In the genomic region with DNA sequence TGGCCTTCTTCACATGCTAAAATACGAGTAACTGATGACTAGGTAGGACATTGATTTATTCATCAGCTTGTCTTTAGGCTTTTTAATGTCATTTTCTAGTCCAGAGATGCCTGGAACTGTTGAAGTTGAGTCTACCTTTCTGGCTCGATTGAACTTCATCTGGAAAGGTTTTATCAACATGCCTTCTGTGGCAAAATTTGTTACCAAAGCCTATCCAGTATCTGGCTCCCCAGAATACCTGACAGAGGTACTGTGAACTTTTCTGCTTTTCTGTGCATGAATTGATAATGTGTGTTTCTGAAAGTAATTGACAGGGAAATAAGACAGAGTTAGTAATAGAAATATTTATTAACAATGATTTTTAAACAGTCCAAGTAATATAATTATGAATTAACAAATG, we compare ENCODE assay signal across 17 cellular contexts.
DNase-seq lines count a peak whose midpoint lies in the region; ATAC-seq, FAIRE-seq and TF ChIP-seq lines count a peak whose summit lies in the region.
"Had no signal": no experiment of that assay in that cellular context is flagged by ENCODE, and none has a peak within 500 bp of the region (broad histone marks: within the 10 kb centered on the region; RNA-seq: fewer than 3 reads in every experiment).

No MANE protein-coding gene starts in this region.

- no peak for ATAC-seq in activated naive CD8-positive, alpha-beta T cell treated with anti-CD3 and anti-CD28 coated beads, Interleukin-2, amount 50 U/mL, for 24 hours
- peak; percentile 54 for ATAC-seq in left lobe of liver
- ATAC-seq: A549; CD8-positive, alpha-beta T cell had no signal

- H3K27me3 Mint-ChIP-seq in activated naive CD8-positive, alpha-beta T cell, result no peaks in the 10 kb centered on the region
- no peaks in the 10 kb centered on the region for H3K27me3 Mint-ChIP-seq in activated naive CD8-positive, alpha-beta T cell treated with anti-CD3 and anti-CD28 coated beads, Interleukin-2, amount 50 U/mL, for 24 hours
- H3K27me3 Mint-ChIP-seq: B cell; CD4-positive, alpha-beta T cell had no signal

- peak overlapping the region; percentile 8 for H3K27ac Mint-ChIP-seq in activated naive CD8-positive, alpha-beta T cell
- H3K27ac Mint-ChIP-seq in activated naive CD8-positive, alpha-beta T cell treated with anti-CD3 and anti-CD28 coated beads, Interleukin-2, amount 50 U/mL, for 24 hours, result no peak overlapping the region
- H3K27ac Mint-ChIP-seq: B cell; CD4-positive, alpha-beta T cell; CD8-positive, alpha-beta T cell had no signal

- TF ChIP-seq POLR2A in GM12892 (IDR thresholded peaks at IDR 0.05; ENCODE audit: low read depth, low read length), result no peak

- no peak for DNase-seq in activated naive CD8-positive, alpha-beta T cell treated with anti-CD3 and anti-CD28 coated beads, Interleukin-2, amount 50 U/mL, for 24 hours
- DNase-seq in GM12892 (ENCODE audit: insufficient read length) (no peak), left lobe of liver (ENCODE audit: low spot score) (no peak), NCI-H2171 treated with DMSO at 0.1 percent for 48 hours (lab: John Stamatoyannopoulos, UW) (no peak)
- DNase-seq: AML-193; Caco-2; Calu3; CD4-positive, alpha-beta T cell; CD8-positive, alpha-beta T cell; DMS79 treated with DMSO at 0.1 percent for 48 hours; GF-D8 had no signal

- H3K9me3 Mint-ChIP-seq in activated naive CD8-positive, alpha-beta T cell (ENCODE audit: low read depth), result no peaks in the 10 kb centered on the region
- no peaks in the 10 kb centered on the region for H3K9me3 Mint-ChIP-seq in activated naive CD8-positive, alpha-beta T cell treated with anti-CD3 and anti-CD28 coated beads, Interleukin-2, amount 50 U/mL, for 24 hours
- H3K9me3 Mint-ChIP-seq: CD4-positive, alpha-beta T cell; CD8-positive, alpha-beta T cell had no signal

- peaks cover 21% of the 10 kb centered on the region for H3K36me3 Mint-ChIP-seq in activated naive CD8-positive, alpha-beta T cell
- peaks cover 51% of the 10 kb centered on the region for H3K36me3 Mint-ChIP-seq in activated naive CD8-positive, alpha-beta T cell treated with anti-CD3 and anti-CD28 coated beads, Interleukin-2, amount 50 U/mL, for 24 hours (ENCODE audit: low read depth)

- FAIRE-seq in GM12892 (lab: Jason Lieb, UNC), result peak; percentile 38
- FAIRE-seq: A549, D721Med, GM12891, GM18507 had no signal

- H3K4me1 Mint-ChIP-seq in activated naive CD8-positive, alpha-beta T cell (ENCODE audit: low read depth), result peaks cover 9% of the 10 kb centered on the region
- H3K4me1 Mint-ChIP-seq in activated naive CD8-positive, alpha-beta T cell treated with anti-CD3 and anti-CD28 coated beads, Interleukin-2, amount 50 U/mL, for 24 hours, result peaks cover 13% of the 10 kb centered on the region
- H3K4me1 Mint-ChIP-seq: B cell had no signal

- H3K4me3 Mint-ChIP-seq in activated naive CD8-positive, alpha-beta T cell, result no peak overlapping the region
- no peak overlapping the region for H3K4me3 Mint-ChIP-seq in activated naive CD8-positive, alpha-beta T cell treated with anti-CD3 and anti-CD28 coated beads, Interleukin-2, amount 50 U/mL, for 24 hours
- H3K4me3 Mint-ChIP-seq: B cell; CD4-positive, alpha-beta T cell; CD8-positive, alpha-beta T cell had no signal
